21 cellular contexts compared by ENCODE assay signal in the genomic region with DNA sequence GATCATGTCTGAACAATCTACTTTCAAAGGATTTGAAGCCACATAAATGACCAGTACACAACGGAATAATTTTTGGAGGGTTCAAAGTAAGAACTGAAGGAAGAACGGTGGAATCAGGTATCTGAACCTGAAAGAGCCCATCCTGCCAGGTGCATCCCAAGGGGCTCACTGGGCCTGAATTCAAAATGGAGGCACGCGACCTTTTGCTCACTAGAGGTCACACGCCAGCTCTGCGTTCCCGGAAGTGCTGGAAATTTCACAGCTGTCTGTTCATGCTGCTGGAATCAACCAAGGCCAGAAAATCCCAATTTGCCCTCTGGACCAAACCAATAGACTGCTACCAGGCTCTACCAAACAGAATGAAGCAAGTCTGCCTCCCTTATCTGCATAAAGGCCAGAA. TPM values are rescaled to one million over a fixed set of nuclear protein-coding genes. Genes with fewer than 3 reads are reported as not detected.
DNase-seq lines count a peak whose midpoint lies in the region; ATAC-seq and TF ChIP-seq lines count a peak whose summit lies in the region.
"Had no signal": no experiment of that assay in that cellular context is flagged by ENCODE, and none has a peak within 500 bp of the region (broad histone marks: within the 10 kb centered on the region; RNA-seq: fewer than 3 reads in every experiment).

No MANE protein-coding gene starts in this region.

- H3K4me3 Mint-ChIP-seq in CD4-positive, CD25-positive, alpha-beta regulatory T cell = peak overlapping the region in 2 of 4 donors; percentile 89 to 91
- peak overlapping the region in 1 of 8 donors; percentile 50 for H3K4me3 Mint-ChIP-seq in CD4-positive, alpha-beta memory T cell
- H3K4me3 Mint-ChIP-seq in activated naive CD8-positive, alpha-beta T cell treated with anti-CD3 and anti-CD28 coated beads, Interleukin-2, amount 50 U/mL, for 24 hours = no peak overlapping the region
- H3K4me3 Mint-ChIP-seq in neural progenitor cell (no peak overlapping the region), Caco-2 (ENCODE audit: unreplicated experiment) (no peak overlapping the region)

- no peak overlapping the region for H3K4me2 ChIP-seq in neural progenitor cell

- intact Hi-C loops in CD4-positive, alpha-beta memory T cell (cut with micrococcal nuclease) = no loop called here
- intact Hi-C loops in Caco-2 (cut with micrococcal nuclease; ENCODE audit: unreplicated experiment) = no loop called here

- TF ChIP-seq CTCF in neural progenitor cell (IDR thresholded peaks at IDR 0.05) = no peak
- TF ChIP-seq CTCF in Caco-2 (IDR thresholded peaks at IDR 0.05; ENCODE audit: insufficient read depth in 1 of 2, low read depth in 1 of 2, low read length in 1 of 2, severe bottlenecking in 1 of 2, unreplicated experiment in 1 of 2) = no peak
- no peak for TF ChIP-seq CTCF in BE2C (IDR thresholded peaks at IDR 0.05; ENCODE audit: low read depth, low read length)

- no peaks in the 10 kb centered on the region for H3K79me2 ChIP-seq in neural progenitor cell (ENCODE audit: low read depth)

- peaks cover 18% of the 10 kb centered on the region for H3K4me1 ChIP-seq in CD4-positive, CD25-positive, alpha-beta regulatory T cell (ENCODE audit: control insufficient read depth, insufficient read depth, low read length, poor library complexity, severe bottlenecking)
- H3K4me1 ChIP-seq in CD4-positive, alpha-beta memory T cell (ENCODE audit: insufficient read depth, low read length) = peaks cover 34% of the 10 kb centered on the region
- H3K4me1 ChIP-seq in neural progenitor cell (peaks cover 11% of the 10 kb centered on the region), Caco-2 (peaks cover 3% of the 10 kb centered on the region), BE2C (peaks cover 3% of the 10 kb centered on the region; the same call in 1 of the 2 replicates)

- no peaks in the 10 kb centered on the region for H3K27me3 ChIP-seq in CD4-positive, CD25-positive, alpha-beta regulatory T cell (ENCODE audit: control insufficient read depth, insufficient read depth, low read length)
- no peaks in the 10 kb centered on the region for H3K27me3 ChIP-seq in CD4-positive, alpha-beta memory T cell (ENCODE audit: insufficient read depth, low read length)
- H3K27me3 ChIP-seq in neural progenitor cell = peaks cover 6% of the 10 kb centered on the region
- no peaks in the 10 kb centered on the region for H3K27me3 ChIP-seq in Caco-2 (replicated peaks; ENCODE audit: control insufficient read depth, insufficient read depth, low read length)
- H3K27me3 ChIP-seq in BE2C = no peaks in the 10 kb centered on the region

- H3K27ac Mint-ChIP-seq in CD4-positive, CD25-positive, alpha-beta regulatory T cell = peak overlapping the region; percentile 13 to 93 (median 60)
- peak overlapping the region; percentile 31 to 88 (median 79) for H3K27ac Mint-ChIP-seq in CD4-positive, alpha-beta memory T cell
- H3K27ac Mint-ChIP-seq in activated naive CD8-positive, alpha-beta T cell treated with anti-CD3 and anti-CD28 coated beads, Interleukin-2, amount 50 U/mL, for 24 hours = peak overlapping the region; percentile 9
- peak overlapping the region; percentile 51 for H3K27ac Mint-ChIP-seq in neural progenitor cell
- H3K27ac Mint-ChIP-seq in Caco-2 (ENCODE audit: unreplicated experiment) = no peak overlapping the region

- no peak for ATAC-seq in CD4-positive, CD25-positive, alpha-beta regulatory T cell (ENCODE audit: low read depth in 2 of 2)
- ATAC-seq in activated naive CD8-positive, alpha-beta T cell treated with anti-CD3 and anti-CD28 coated beads, Interleukin-2, amount 50 U/mL, for 24 hours = no peak
- ATAC-seq in HG03342 (IDR thresholded peaks at IDR 0.05; ENCODE audit: unreplicated experiment) = no peak

- no peaks in the 10 kb centered on the region for H3K27me3 Mint-ChIP-seq in CD4-positive, CD25-positive, alpha-beta regulatory T cell
- no peaks in the 10 kb centered on the region for H3K27me3 Mint-ChIP-seq in CD4-positive, alpha-beta memory T cell
- H3K27me3 Mint-ChIP-seq in activated naive CD8-positive, alpha-beta T cell treated with anti-CD3 and anti-CD28 coated beads, Interleukin-2, amount 50 U/mL, for 24 hours = no peaks in the 10 kb centered on the region
- H3K27me3 Mint-ChIP-seq in neural progenitor cell (ENCODE audit: insufficient read depth, low read depth) = peaks cover 18% of the 10 kb centered on the region
- H3K27me3 Mint-ChIP-seq in Caco-2 (ENCODE audit: insufficient read depth, unreplicated experiment) = peaks cover 7% of the 10 kb centered on the region

- H3K4me3 ChIP-seq in CD4-positive, CD25-positive, alpha-beta regulatory T cell (ENCODE audit: low read depth, low read length) = no peak overlapping the region
- no peak overlapping the region for H3K4me3 ChIP-seq in CD4-positive, alpha-beta memory T cell (ENCODE audit: low read length in 2 of 2)
- H3K4me3 ChIP-seq in neural progenitor cell (no peak overlapping the region), Caco-2 (ENCODE audit: low read depth, low read length) (no peak overlapping the region), BE2C (ENCODE audit: low read depth, low read length) (no peak overlapping the region)

- no peak overlapping the region for H3K9ac ChIP-seq in neural progenitor cell

- peaks cover 10 to 37% (median 26%) of the 10 kb centered on the region in 4 donors for H3K4me1 Mint-ChIP-seq in CD4-positive, CD25-positive, alpha-beta regulatory T cell
- peaks cover 26 to 45% (median 33%) of the 10 kb centered on the region in 4 donors for H3K4me1 Mint-ChIP-seq in CD4-positive, alpha-beta memory T cell
- H3K4me1 Mint-ChIP-seq in activated naive CD8-positive, alpha-beta T cell treated with anti-CD3 and anti-CD28 coated beads, Interleukin-2, amount 50 U/mL, for 24 hours = peaks cover 12% of the 10 kb centered on the region
- peaks cover 23% of the 10 kb centered on the region for H3K4me1 Mint-ChIP-seq in neural progenitor cell
- H3K4me1 Mint-ChIP-seq in Caco-2 (ENCODE audit: low read depth, unreplicated experiment) = no peaks in the 10 kb centered on the region

- H2AFZ ChIP-seq in neural progenitor cell (replicated peaks) = no peak overlapping the region

- POLR2A ChIA-PET in CD4-positive, alpha-beta memory T cell (lab: Charles Lee; ENCODE audit: partially characterized antibody) = interaction anchor here (0.6 to 3.0 kb wide), 5 partner anchors 7 to 48 kb away, joined by 3 to 24 read pairs (median 6); no protein-coding TSS in a partner anchor
- POLR2A ChIA-PET in Caco-2 (lab: Charles Lee) = no interaction called here

- no peak for DNase-seq in CD4-positive, CD25-positive, alpha-beta regulatory T cell
- no peak for DNase-seq in CD4-positive, alpha-beta memory T cell
- no peak for DNase-seq in activated naive CD8-positive, alpha-beta T cell treated with anti-CD3 and anti-CD28 coated beads, Interleukin-2, amount 50 U/mL, for 24 hours
- DNase-seq in neural progenitor cell (ENCODE audit: low spot score) (no peak), Caco-2 (no peak), BE2C (no peak), hippocampal formation (lab: John Stamatoyannopoulos, UW) (no peak)
- DNase-seq: ACHN, AML-193, DMS79 treated with DMSO at 0.1 percent for 48 hours, HCEC 1CT, KBM-7, MV-4-11, NCI-H1417 treated with DMSO at 0.1 percent for 48 hours, NCI-H2029, NCI-H2171 treated with DMSO at 0.1 percent for 48 hours, NCI-H748 treated with DMSO at 0.1 percent for 48 hours, RPMI8226 had no signal

- BruUV-seq in Caco-2 (replicated peaks; lab: Mats Ljungman, UMichigan) = no TSS peak

- peaks cover 31% of the 10 kb centered on the region for H3F3A ChIP-seq in neural progenitor cell (ENCODE audit: low read depth)

- no peak overlapping the region for H3K27ac ChIP-seq in CD4-positive, CD25-positive, alpha-beta regulatory T cell (ENCODE audit: insufficient read depth, low read length, poor library complexity, severe bottlenecking)
- no peak overlapping the region for H3K27ac ChIP-seq in CD4-positive, alpha-beta memory T cell (ENCODE audit: low read depth, low read length)
- H3K27ac ChIP-seq in neural progenitor cell = no peak overlapping the region

- H4K20me1 ChIP-seq in neural progenitor cell (ENCODE audit: low read depth) = peaks cover 4% of the 10 kb centered on the region

- CTCF ChIA-PET in CD4-positive, alpha-beta memory T cell (lab: Charles Lee; ENCODE audit: partially characterized antibody) = interaction anchor here (0.7 kb wide), 1 partner anchor 21 kb away, joined by 3 read pairs; no protein-coding TSS in a partner anchor
- CTCF ChIA-PET in Caco-2 (lab: Charles Lee) = no interaction called here

- no peaks in the 10 kb centered on the region for H3K36me3 ChIP-seq in CD4-positive, CD25-positive, alpha-beta regulatory T cell (ENCODE audit: control insufficient read depth, insufficient read depth, low read length)
- no peaks in the 10 kb centered on the region for H3K36me3 ChIP-seq in CD4-positive, alpha-beta memory T cell (ENCODE audit: insufficient read depth, low read length)
- H3K36me3 ChIP-seq in neural progenitor cell (no peaks in the 10 kb centered on the region), Caco-2 (ENCODE audit: control insufficient read depth, insufficient read depth, low read length) (no peaks in the 10 kb centered on the region), BE2C (no peaks in the 10 kb centered on the region)

- H3K9me3 ChIP-seq in CD4-positive, CD25-positive, alpha-beta regulatory T cell (ENCODE audit: control insufficient read depth in 2 of 2, low read length in 2 of 2) = no peaks in the 10 kb centered on the region
- H3K9me3 ChIP-seq in CD4-positive, alpha-beta memory T cell (ENCODE audit: control insufficient read depth in 1 of 2, low read length in 2 of 2) = no peaks in the 10 kb centered on the region
- H3K9me3 ChIP-seq in neural progenitor cell (ENCODE audit: low read depth) (no peaks in the 10 kb centered on the region), Caco-2 (no peaks in the 10 kb centered on the region), BE2C (no peaks in the 10 kb centered on the region)

- peaks cover 0 to 3% (median 0%) of the 10 kb centered on the region in 7 donors for H3K9me3 Mint-ChIP-seq in CD4-positive, CD25-positive, alpha-beta regulatory T cell
- H3K9me3 Mint-ChIP-seq in CD4-positive, alpha-beta memory T cell = no peaks in the 10 kb centered on the region
- H3K9me3 Mint-ChIP-seq in activated naive CD8-positive, alpha-beta T cell treated with anti-CD3 and anti-CD28 coated beads, Interleukin-2, amount 50 U/mL, for 24 hours = peaks cover 5% of the 10 kb centered on the region
- H3K9me3 Mint-ChIP-seq in neural progenitor cell (no peaks in the 10 kb centered on the region), Caco-2 (ENCODE audit: unreplicated experiment) (no peaks in the 10 kb centered on the region)

- H3K36me3 Mint-ChIP-seq in CD4-positive, CD25-positive, alpha-beta regulatory T cell = peaks cover 3% of the 10 kb centered on the region
- peaks cover 2 to 7% of the 10 kb centered on the region in 2 donors for H3K36me3 Mint-ChIP-seq in CD4-positive, alpha-beta memory T cell
- H3K36me3 Mint-ChIP-seq in activated naive CD8-positive, alpha-beta T cell treated with anti-CD3 and anti-CD28 coated beads, Interleukin-2, amount 50 U/mL, for 24 hours (ENCODE audit: low read depth) = no peaks in the 10 kb centered on the region
- no peaks in the 10 kb centered on the region for H3K36me3 Mint-ChIP-seq in neural progenitor cell
- H3K36me3 Mint-ChIP-seq in Caco-2 (ENCODE audit: insufficient read depth, unreplicated experiment) = no peaks in the 10 kb centered on the region

RNA-seq across cellular contexts. Expression of gene RASA3, which starts 4.2 kb away (rescaled TPM):
- total RNA-seq in CD4-positive, CD25-positive, alpha-beta regulatory T cell = 265 TPM
- polyA plus RNA-seq in CD4-positive, CD25-positive, alpha-beta regulatory T cell = 100 to 1,000 TPM in 1 of 4 donors, 10 to 100 TPM in 3; 93.8 to 116 (median 99.6) TPM
- 100 to 1,000 TPM; 171 to 174 TPM for total RNA-seq in CD4-positive, alpha-beta memory T cell
- 100 to 1,000 TPM in 1 of 2 donors, 10 to 100 TPM in 1; 65.5 to 141 TPM for polyA plus RNA-seq in CD4-positive, alpha-beta memory T cell
- total RNA-seq in neural progenitor cell (ENCODE audit: low replicate concordance) = 2.9 and 6.0 TPM in 2 replicates
- 0.88 and 0.95 TPM in 2 replicates for total RNA-seq in Caco-2 (2022)
- polyA plus RNA-seq in BE2C (2012; ENCODE audit: insufficient read depth, insufficient read length, low read depth) = 5.1 TPM

RNA-seq across cellular contexts. Expression of gene CFAP97D2, which starts 42.5 kb away (rescaled TPM):
- not detected for total RNA-seq in CD4-positive, CD25-positive, alpha-beta regulatory T cell
- under 1 TPM in 2 of 4 donors, not detected in 2; 0.22 to 0.86 TPM for polyA plus RNA-seq in CD4-positive, CD25-positive, alpha-beta regulatory T cell
- total RNA-seq in CD4-positive, alpha-beta memory T cell = not detected
- not detected for polyA plus RNA-seq in CD4-positive, alpha-beta memory T cell
- total RNA-seq in neural progenitor cell (ENCODE audit: low replicate concordance) (not detected in 2 replicates), Caco-2 (2022) (not detected in 2 replicates)
- polyA plus RNA-seq in BE2C (2012; ENCODE audit: insufficient read depth, insufficient read length, low read depth) = not detected
- total RNA-seq: G401, NCI-H460 had no signal

Comparison
In these comparisons a context has a peak if more than half of its experiments do, and no peak if none do; other contexts are left out.
1. RNA of gene RASA3, which starts 4.2 kb away (total RNA-seq): 265 TPM in CD4-positive, CD25-positive, alpha-beta regulatory T cell (single experiment) and 171 to 174 TPM in CD4-positive, alpha-beta memory T cell; 2.9 to 6.0 TPM in neural progenitor cell and 0.88 to 0.95 TPM in Caco-2; every median in the first group is over 10 times any median in the second.